ENCODE assay signal across 10 cellular contexts in the genomic region with DNA sequence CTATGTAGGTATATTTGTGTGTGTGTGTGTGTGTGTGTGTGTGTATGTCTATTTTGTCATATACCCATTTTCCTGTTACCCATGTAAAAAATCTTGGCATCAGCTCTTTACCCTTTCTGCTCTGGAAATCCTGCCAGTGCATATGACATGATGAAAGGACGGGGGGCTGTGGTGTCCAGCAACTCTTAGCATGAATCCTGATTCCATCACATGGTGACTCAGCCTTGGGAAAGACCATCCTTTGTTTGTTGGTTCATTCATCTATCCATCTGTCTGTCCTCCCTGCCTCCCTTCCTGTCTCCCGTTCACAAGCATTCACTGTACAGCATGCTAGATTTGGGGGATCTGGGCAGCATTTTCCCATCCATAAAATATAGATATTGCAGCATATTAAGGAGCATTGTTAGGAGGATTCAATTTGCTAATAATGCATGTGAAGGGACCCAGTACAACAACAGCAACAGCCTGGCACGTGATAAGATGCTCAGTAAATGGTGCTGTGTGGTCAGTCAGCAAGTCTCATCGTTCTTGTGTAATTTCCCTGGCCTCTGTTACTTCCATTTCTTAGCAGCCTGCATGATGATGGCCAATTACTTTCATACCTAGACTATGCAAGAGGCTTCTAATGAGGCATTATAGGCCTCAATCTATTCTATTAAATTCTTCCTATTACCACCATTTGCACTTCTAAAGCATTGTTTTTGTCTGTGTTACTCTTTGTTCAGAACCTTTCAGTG.
DNase-seq lines count a peak whose midpoint lies in the region; ATAC-seq and TF ChIP-seq lines count a peak whose summit lies in the region.
"Had no signal": no experiment of that assay in that cellular context is flagged by ENCODE, and none has a peak within 500 bp of the region (broad histone marks: within the 10 kb centered on the region; RNA-seq: fewer than 3 reads in every experiment).

No MANE protein-coding gene starts in this region.

- H3K4me1 ChIP-seq in HCT116 (ENCODE audit: control insufficient read depth in 1 of 2, insufficient read depth in 2 of 2, low read length in 2 of 2): peaks cover 23 to 30% of the 10 kb centered on the region in 2 experiments

- POLR2A ChIA-PET in HCT116 (lab: Charles Lee): interaction anchor here (0.8 kb wide), 1 partner anchor 16 kb away, joined by 3 read pairs; no protein-coding TSS in a partner anchor

- DNase-seq in AG10803 (ENCODE audit: low read depth) (peak; percentile 89), HCT116 (ENCODE audit: low read depth, low spot score) (no peak), foreskin fibroblast (peak; percentile 69 to 82), NCI-H1930 (lab: John Stamatoyannopoulos, UW) (no peak), NCI-H526 (lab: John Stamatoyannopoulos, UW) (no peak), coronary artery (ENCODE audit: low spot score) (no peak)
- DNase-seq: body of pancreas, immature natural killer cell had no signal

- H3K27ac ChIP-seq in HCT116 (ENCODE audit: low read depth, low read length) (peak overlapping the region; percentile 19), coronary artery (no peak overlapping the region)
- H3K27ac ChIP-seq: body of pancreas had no signal

- no peak for TF ChIP-seq CTCF in AG10803 (conservative IDR thresholded peaks at IDR 0.05; ENCODE audit: low read length)
- TF ChIP-seq CTCF in HCT116 (IDR thresholded peaks at IDR 0.05 in 2 of 3, conservative IDR thresholded peaks at IDR 0.05 in 1 of 3; ENCODE audit: borderline replicate concordance in 1 of 3, insufficient read depth in 1 of 3, low read depth in 2 of 3, low read length in 2 of 3): no peak
- no peak for TF ChIP-seq CTCF in WI38 (IDR thresholded peaks at IDR 0.05; ENCODE audit: low read depth, low read length)
- TF ChIP-seq CTCF in foreskin fibroblast (IDR thresholded peaks at IDR 0.05; ENCODE audit: low read depth, low read length): no peak
- no peak for TF ChIP-seq CTCF in coronary artery (IDR thresholded peaks at IDR 0.05)

- H3K36me3 ChIP-seq in HCT116 (ENCODE audit: control insufficient read depth in 1 of 2, insufficient read depth in 2 of 2, low read length in 2 of 2): no peaks in the 10 kb centered on the region

- CTCF ChIA-PET in HCT116 (lab: Charles Lee): no interaction called here

- ATAC-seq in HCT116 (peak; percentile 57), HG03280 (IDR thresholded peaks at IDR 0.05; ENCODE audit: unreplicated experiment) (no peak)
- ATAC-seq: body of pancreas had no signal

- H3K9ac ChIP-seq in HCT116 (ENCODE audit: low read length): no peak overlapping the region

- RAD21 ChIA-PET in HCT116 (lab: Charles Lee; ENCODE audit: low non-redundant PET in 1 of 2, low total read pairs in 2 of 2, uncharacterized antibody in 2 of 2, unreplicated experiment in 2 of 2): no interaction called here

- H3K9me2 ChIP-seq in HCT116 (ENCODE audit: insufficient read depth): no peaks in the 10 kb centered on the region

- no peak overlapping the region for H2AFZ ChIP-seq in HCT116 (ENCODE audit: low read depth, low read length, poor library complexity, severe bottlenecking)

- BruUV-seq in HCT116 (replicated peaks; lab: Mats Ljungman, UMichigan): no TSS peak

- no peak overlapping the region for H3K4me3 ChIP-seq in AG10803 (ENCODE audit: low read length)
- H3K4me3 ChIP-seq in HCT116 (replicated peaks in 1 of 2; ENCODE audit: low read depth in 1 of 2, low read length in 2 of 2): peak overlapping the region in 1 of 2 experiments; percentile 20; a peak in 2 of 4 replicates
- H3K4me3 ChIP-seq in WI38 (ENCODE audit: low read depth, low read length): peak overlapping the region; percentile 17; the same call in 1 of the 2 replicates
- H3K4me3 ChIP-seq in foreskin fibroblast (ENCODE audit: low read depth in 1 of 2, low read length in 2 of 2): no peak overlapping the region
- no peak overlapping the region for H3K4me3 ChIP-seq in coronary artery
- H3K4me3 ChIP-seq: body of pancreas had no signal

- no peaks in the 10 kb centered on the region for H3K79me2 ChIP-seq in HCT116 (ENCODE audit: insufficient read depth, low read length)

- H3K27me3 ChIP-seq in HCT116 (ENCODE audit: insufficient read depth, low read length): no peaks in the 10 kb centered on the region
- H3K27me3 ChIP-seq: body of pancreas had no signal

- TF ChIP-seq POLR2A in HCT116 (IDR thresholded peaks at IDR 0.05; ENCODE audit: borderline replicate concordance, extremely low read depth, insufficient read depth, insufficient read length): no peak

- no peaks in the 10 kb centered on the region for H4K20me1 ChIP-seq in HCT116 (ENCODE audit: insufficient read depth)

- H3K4me2 ChIP-seq in HCT116 (ENCODE audit: low read length): peak overlapping the region; percentile 69

- no peaks in the 10 kb centered on the region for H3K9me3 ChIP-seq in HCT116 (ENCODE audit: control insufficient read depth in 1 of 2, insufficient read depth in 1 of 2, low read depth in 1 of 2, low read length in 2 of 2)
- H3K9me3 ChIP-seq: body of pancreas had no signal

- no peak for TF ChIP-seq RAD21 in HCT116 (IDR thresholded peaks at IDR 0.05; ENCODE audit: low read depth)

- intact Hi-C loops in HCT116 (cut with micrococcal nuclease): no loop called here

TF ChIP-seq in HCT116, 20 proteins besides CTCF, POLR2A, EP300 and RAD21:
- TF ChIP-seq, protein P1, sequence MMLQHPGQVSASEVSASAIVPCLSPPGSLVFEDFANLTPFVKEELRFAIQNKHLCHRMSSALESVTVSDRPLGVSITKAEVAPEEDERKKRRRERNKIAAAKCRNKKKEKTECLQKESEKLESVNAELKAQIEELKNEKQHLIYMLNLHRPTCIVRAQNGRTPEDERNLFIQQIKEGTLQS (IDR thresholded peaks at IDR 0.05): no peak
- TF ChIP-seq FOSL1 (IDR thresholded peaks at IDR 0.05; ENCODE audit: low read depth): peak; percentile 35

Comparison
In these comparisons a context has a peak if more than half of its experiments do, and no peak if none do; other contexts are left out.
1. DNase-seq: peak in AG10803 (single experiment) and foreskin fibroblast (2 of 2); none in HCT116 (single experiment), NCI-H1930 (0 of 2), NCI-H526 (0 of 2) and coronary artery (single experiment).